Comparison of ENCODE assay signal across 13 cellular contexts in genomic region chr12:57886590-57887363, GRCh38. TPM values are rescaled to one million over a fixed set of nuclear protein-coding genes. Genes with fewer than 3 reads are reported as not detected.
A peak's percentile ranks its signal among the peaks of the same experiment; 100 is the strongest.
DNase-seq lines count a peak whose midpoint lies in the region; ATAC-seq, FAIRE-seq and TF ChIP-seq lines count a peak whose summit lies in the region.
"Had no signal": no experiment of that assay in that cellular context is flagged by ENCODE, and none has a peak within 500 bp of the region (broad histone marks: within the 10 kb centered on the region; RNA-seq: fewer than 3 reads in every experiment).

No MANE protein-coding gene starts in this region.

- H3K4me1 ChIP-seq in mesenchymal stem cell (ENCODE audit: control insufficient read depth, insufficient read depth, low read depth, low read length) = peaks cover 10% of the 10 kb centered on the region

- no peak for DNase-seq in T-helper 2 cell treated with Interferon-gamma antibody and Interleukin-4, amounts not matched to agents 5 μg/mL and 100 μg/mL, for 36 hours (ENCODE audit: low spot score)
- DNase-seq in T-helper 2 cell = no peak
- DNase-seq in mesenchymal stem cell = no peak
- no peak for DNase-seq in type B pancreatic cell (ENCODE audit: extremely low spot score, unreplicated experiment)
- DNase-seq in GF-D8 (lab: John Stamatoyannopoulos, UW) = no peak
- DNase-seq in frontal cortex (ENCODE audit: low spot score in 2 of 2) = no peak
- DNase-seq: activated T-cell treated with anti-CD3 and anti-CD28 coated beads, Interleukin-2, amount 50 U/mL, for 4 hours; NCI-H1930; T-cell had no signal

- no peak overlapping the region for H2BK5ac ChIP-seq in mesenchymal stem cell (ENCODE audit: low read depth, low read length, poor library complexity, severe bottlenecking)

- H3K14ac ChIP-seq in mesenchymal stem cell (ENCODE audit: low read length in 2 of 2) = peak overlapping the region in 1 of 2 experiments; percentile 18

- H3K4ac ChIP-seq in mesenchymal stem cell (ENCODE audit: low read depth in 1 of 2, low read length in 2 of 2) = peak overlapping the region; percentile 3 to 43

- ATAC-seq in GM18511 (IDR thresholded peaks at IDR 0.05; ENCODE audit: unreplicated experiment) = no peak
- ATAC-seq: activated T-cell treated with anti-CD3 and anti-CD28 coated beads, Interleukin-2, amount 50 U/mL, for 4 hours; T-cell had no signal

- no peaks in the 10 kb centered on the region for H3K79me1 ChIP-seq in mesenchymal stem cell (replicated peaks; ENCODE audit: low read length, poor library complexity, severe bottlenecking)

- H3K9ac ChIP-seq in mesenchymal stem cell (ENCODE audit: low read length) = peak overlapping the region; percentile 49
- H3K9ac ChIP-seq: KMS-11 had no signal

- H4K91ac ChIP-seq in mesenchymal stem cell (ENCODE audit: low read length) = peak overlapping the region; percentile 57

- H3K4me2 ChIP-seq in mesenchymal stem cell (ENCODE audit: low read length, poor library complexity, severe bottlenecking) = no peak overlapping the region
- H3K4me2 ChIP-seq: KMS-11 had no signal

- H2BK12ac ChIP-seq in mesenchymal stem cell (ENCODE audit: low read length in 2 of 2) = peak overlapping the region; percentile 63 to 73

- H3K27ac Mint-ChIP-seq in T-helper 2 cell treated with Interferon-gamma antibody and Interleukin-4, amounts not matched to agents 5 μg/mL and 100 μg/mL, for 36 hours = peak overlapping the region; percentile 0
- H3K27ac Mint-ChIP-seq in brain = peak overlapping the region; percentile 3 to 100 (median 96)
- H3K27ac Mint-ChIP-seq in type B pancreatic cell = peak overlapping the region; percentile 20

- no peaks in the 10 kb centered on the region for H3K9me3 ChIP-seq in mesenchymal stem cell (ENCODE audit: control insufficient read depth, low read length)

- TF ChIP-seq CTCF in brain (conservative IDR thresholded peaks at IDR 0.05) (no peak), type B pancreatic cell (conservative IDR thresholded peaks at IDR 0.05) (no peak)

- H3K23ac ChIP-seq in mesenchymal stem cell (ENCODE audit: low read length in 2 of 2) = no peak overlapping the region

- H4K8ac ChIP-seq in mesenchymal stem cell (ENCODE audit: low read length) = no peak overlapping the region

- peak overlapping the region; percentile 49 for H2AFZ ChIP-seq in mesenchymal stem cell (ENCODE audit: low read depth, low read length)

- peak overlapping the region in 1 of 2 experiments; percentile 78 for H3K18ac ChIP-seq in mesenchymal stem cell (ENCODE audit: low read depth in 1 of 2, low read length in 2 of 2)

- peaks cover 10% of the 10 kb centered on the region for H3K4me1 Mint-ChIP-seq in T-helper 2 cell treated with Interferon-gamma antibody and Interleukin-4, amounts not matched to agents 5 μg/mL and 100 μg/mL, for 36 hours (ENCODE audit: low read depth)
- H3K4me1 Mint-ChIP-seq in brain (peaks cover 57% of the 10 kb centered on the region), type B pancreatic cell (ENCODE audit: unreplicated experiment) (peaks cover 23% of the 10 kb centered on the region)

- H3K27me3 Mint-ChIP-seq in T-helper 2 cell treated with Interferon-gamma antibody and Interleukin-4, amounts not matched to agents 5 μg/mL and 100 μg/mL, for 36 hours (ENCODE audit: low read depth) = peaks cover 14% of the 10 kb centered on the region
- H3K27me3 Mint-ChIP-seq in brain = peaks cover 2% of the 10 kb centered on the region
- H3K27me3 Mint-ChIP-seq in type B pancreatic cell = no peaks in the 10 kb centered on the region
- H3K27me3 Mint-ChIP-seq: T-cell had no signal

- no peak overlapping the region for H2AK5ac ChIP-seq in mesenchymal stem cell (ENCODE audit: low read length, severe bottlenecking)

- no peaks in the 10 kb centered on the region for H3K36me3 Mint-ChIP-seq in T-helper 2 cell treated with Interferon-gamma antibody and Interleukin-4, amounts not matched to agents 5 μg/mL and 100 μg/mL, for 36 hours (ENCODE audit: low read depth)
- H3K36me3 Mint-ChIP-seq in brain = peaks cover 9% of the 10 kb centered on the region
- H3K36me3 Mint-ChIP-seq in type B pancreatic cell = peaks cover under 1% of the 10 kb centered on the region

- no peak overlapping the region for H3K27ac ChIP-seq in mesenchymal stem cell (ENCODE audit: low read length, poor library complexity, severe bottlenecking)
- H3K27ac ChIP-seq: KMS-11 had no signal

- no peaks in the 10 kb centered on the region for H3K36me3 ChIP-seq in mesenchymal stem cell (ENCODE audit: control insufficient read depth in 1 of 2, insufficient read depth in 2 of 2, low read depth in 1 of 2, low read length in 2 of 2)

- WGBS in mesenchymal stem cell = 91% methylated on average over 5 of the region's 5 CpGs

- no peak overlapping the region for H3K4me3 Mint-ChIP-seq in T-helper 2 cell treated with Interferon-gamma antibody and Interleukin-4, amounts not matched to agents 5 μg/mL and 100 μg/mL, for 36 hours
- H3K4me3 Mint-ChIP-seq in brain (peak overlapping the region in 1 of 5 experiments; percentile 45), type B pancreatic cell (no peak overlapping the region)
- H3K4me3 Mint-ChIP-seq: activated T-cell treated with anti-CD3 and anti-CD28 coated beads, Interleukin-2, amount 50 U/mL, for 4 hours; T-cell had no signal

- peak overlapping the region; percentile 3 for H2BK120ac ChIP-seq in mesenchymal stem cell (ENCODE audit: low read depth, low read length)

- peak overlapping the region; percentile 90 for H2BK15ac ChIP-seq in mesenchymal stem cell (ENCODE audit: low read depth, poor library complexity, severe bottlenecking)

- FAIRE-seq in frontal cortex (lab: Jason Lieb, UNC) = no peak
- FAIRE-seq: endometrium had no signal

- no peaks in the 10 kb centered on the region for H3K27me3 ChIP-seq in mesenchymal stem cell (ENCODE audit: control insufficient read depth in 1 of 2, insufficient read depth in 1 of 2, low read length in 2 of 2)

- no peak overlapping the region for H3K4me3 ChIP-seq in mesenchymal stem cell (ENCODE audit: insufficient read depth in 1 of 2, low read depth in 1 of 2, low read length in 2 of 2)

- H3K9me3 Mint-ChIP-seq in T-helper 2 cell treated with Interferon-gamma antibody and Interleukin-4, amounts not matched to agents 5 μg/mL and 100 μg/mL, for 36 hours = no peaks in the 10 kb centered on the region
- peaks cover 11 to 29% (median 21%) of the 10 kb centered on the region in 5 experiments for H3K9me3 Mint-ChIP-seq in brain
- peaks cover 6% of the 10 kb centered on the region for H3K9me3 Mint-ChIP-seq in type B pancreatic cell

RNA-seq across cellular contexts. Expression of gene CTDSP2, which starts 40.2 kb away (rescaled TPM):
- polyA plus RNA-seq in brain (ENCODE audit: insufficient read depth, low read depth, low replicate concordance) = 67.6 TPM
- polyA plus RNA-seq in mesenchymal stem cell (2013, experiment 1 of 2) = 136 TPM
- 129 TPM for polyA plus RNA-seq in mesenchymal stem cell (2013, experiment 2 of 2)
- 135 and 183 TPM in 2 replicates for total RNA-seq in type B pancreatic cell (ENCODE audit: low replicate concordance)
- 14.7 TPM for total RNA-seq in frontal cortex

RNA-seq across cellular contexts. Expression of gene ATP23, which starts 54.6 kb away (rescaled TPM):
- 9.6 TPM for polyA plus RNA-seq in brain (ENCODE audit: insufficient read depth, low read depth, low replicate concordance)
- polyA plus RNA-seq in mesenchymal stem cell (2013, experiment 1 of 2) = 6.5 TPM
- 5.7 TPM for polyA plus RNA-seq in mesenchymal stem cell (2013, experiment 2 of 2)
- 5.2 and 9.7 TPM in 2 replicates for total RNA-seq in type B pancreatic cell (ENCODE audit: low replicate concordance)
- total RNA-seq in frontal cortex = 6.1 TPM

Comparison
In these comparisons a context has a peak if more than half of its experiments do, and no peak if none do; other contexts are left out.
1. H3K27ac Mint-ChIP-seq: peak in every context shown above with its lines; median percentile 96 in brain; 20 in type B pancreatic cell; 0 in T-helper 2 cell treated with Interferon-gamma antibody and Interleukin-4, amounts not matched to agents 5 μg/mL and 100 μg/mL, for 36 hours.